ENCODE assay signal across 8 cellular contexts in the genomic region with DNA sequence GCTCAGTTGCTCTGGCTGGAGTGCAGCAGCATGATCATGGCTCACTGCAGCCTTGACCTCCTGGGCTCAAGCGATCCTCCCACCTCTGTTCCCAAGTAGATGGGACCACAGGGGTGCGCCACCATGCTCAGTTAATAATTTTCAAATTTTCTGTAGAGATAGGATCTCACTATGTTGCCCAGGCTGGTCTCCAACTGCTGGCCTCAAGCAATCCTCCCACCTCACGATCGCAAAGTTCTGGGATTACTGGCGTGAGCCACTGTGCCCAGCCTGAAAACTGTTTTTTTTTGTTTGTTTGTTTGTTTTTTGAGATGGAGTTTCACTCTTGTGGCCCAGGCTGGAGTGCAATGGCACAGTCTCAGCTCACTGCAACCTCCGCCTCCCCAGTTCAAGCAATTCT. TPM values are rescaled to one million over a fixed set of nuclear protein-coding genes. Genes with fewer than 3 reads are reported as not detected.
DNase-seq lines count a peak whose midpoint lies in the region; ATAC-seq, FAIRE-seq and TF ChIP-seq lines count a peak whose summit lies in the region.
"Not testable (repeated sequence)": the region's sequence is repeated elsewhere in the genome, so short reads cannot be mapped to it uniquely, and the experiment has no call there.

No MANE protein-coding gene starts in this region.

- H3K27ac Mint-ChIP-seq in T-helper 17 cell (peak overlapping the region; percentile 29), endodermal cell (peak overlapping the region; percentile 15)
- H3K27ac Mint-ChIP-seq in WTC11; activated CD4-positive, alpha-beta T cell treated with anti-CD3 and anti-CD28 coated beads, Interleukin-2, amount 10 ng/mL, durations not matched to agents 24 days and 14 days: not testable (repeated sequence)
- peak overlapping the region; percentile 5 for H3K27ac Mint-ChIP-seq in activated naive CD4-positive, alpha-beta T cell treated with anti-CD3 and anti-CD28 coated beads, Interleukin-2, amount 50 U/mL, for 24 hours

- not testable (repeated sequence) for H3K4me2 ChIP-seq in HepG2 (ENCODE audit: low read depth, low read length)

- not testable (repeated sequence) for TF ChIP-seq POLR2A in HepG2 (IDR thresholded peaks at IDR 0.05; ENCODE audit: insufficient read depth in 1 of 2, low read depth in 2 of 2, low read length in 2 of 2)

- not testable (repeated sequence) for H3K4me3 Mint-ChIP-seq in T-helper 17 cell; WTC11; activated CD4-positive, alpha-beta T cell treated with anti-CD3 and anti-CD28 coated beads, Interleukin-2, amount 10 ng/mL, durations not matched to agents 24 days and 14 days; activated naive CD4-positive, alpha-beta T cell treated with anti-CD3 and anti-CD28 coated beads, Interleukin-2, amount 50 U/mL, for 24 hours; endodermal cell

- in situ Hi-C loops in HepG2 (cut with HindIII; ENCODE audit: extremely low pct_ligation_motif_present, low pct_unique_long_range_greater_than_20kb): loop anchor here (5.0 to 25.0 kb wide), 2 partner anchors 128 to 343 kb away; a partner anchor contains a TSS

- not testable (repeated sequence) for DNase-seq in T-helper 17 cell; WTC11 (ENCODE audit: low spot score); endodermal cell; HepG2 (ENCODE audit: low spot score)
- DNase-seq in activated CD4-positive, alpha-beta T cell treated with anti-CD3 and anti-CD28 coated beads, Interleukin-2, amount 10 ng/mL, durations not matched to agents 24 days and 14 days: peak; percentile 48
- DNase-seq in islet precursor cell: peak; percentile 30

- not testable (repeated sequence) for TF ChIP-seq EP300 in HepG2 (IDR thresholded peaks at IDR 0.05; ENCODE audit: low read depth in 2 of 2, low read length in 2 of 2); HepG2 (CRISPR knock-in tag; IDR thresholded peaks at IDR 0.05; ENCODE audit: borderline replicate concordance)

- not testable (repeated sequence) for H3K9me3 Mint-ChIP-seq in WTC11; activated CD4-positive, alpha-beta T cell treated with anti-CD3 and anti-CD28 coated beads, Interleukin-2, amount 10 ng/mL, durations not matched to agents 24 days and 14 days; activated naive CD4-positive, alpha-beta T cell treated with anti-CD3 and anti-CD28 coated beads, Interleukin-2, amount 50 U/mL, for 24 hours; endodermal cell

- 94% methylated on average over 4 to 6 of the region's 6 CpGs for WGBS in endodermal cell (ENCODE audit: insufficient coverage in 1 of 2, insufficient read length in 1 of 2), 2 experiments
- WGBS in HepG2 (ENCODE audit: low lambda C conversion rate): 88% methylated on average over 5 of the region's 6 CpGs

- peaks cover 23% of the 10 kb centered on the region for H3K79me2 ChIP-seq in HepG2 (ENCODE audit: insufficient read depth, low read length)

- not testable (repeated sequence) for H3K27me3 ChIP-seq in endodermal cell (ENCODE audit: control insufficient read depth, insufficient read depth, low read length, poor library complexity, severe bottlenecking); HepG2 (ENCODE audit: control insufficient read depth in 1 of 2, insufficient read depth in 2 of 2, low read length in 2 of 2)

- H3K27ac ChIP-seq in HEK293 (ENCODE audit: extremely low read depth, low read depth, low read length); endodermal cell (ENCODE audit: low read depth, low read length); HepG2 (ENCODE audit: extremely low read length, insufficient read depth, low read length): not testable (repeated sequence)

- ATAC-seq in T-helper 17 cell, WTC11, HepG2: not testable (repeated sequence)

- not testable (repeated sequence) for TF ChIP-seq CTCF in HEK293 (tag by site-specific recombination; IDR thresholded peaks at IDR 0.05); WTC11 (IDR thresholded peaks at IDR 0.05); endodermal cell (conservative IDR thresholded peaks at IDR 0.05); HepG2 (CRISPR knock-in tag; IDR thresholded peaks at IDR 0.05)

- H2AFZ ChIP-seq in HepG2 (ENCODE audit: low read length): not testable (repeated sequence)

- intact Hi-C loops in activated CD4-positive, alpha-beta T cell treated with anti-CD3 and anti-CD28 coated beads, Interleukin-2, amount 10 ng/mL, durations not matched to agents 24 days and 14 days (cut with micrococcal nuclease); HepG2 (cut with micrococcal nuclease; ENCODE audit: unreplicated experiment): not testable (repeated sequence)

- H3K9ac ChIP-seq in endodermal cell (ENCODE audit: extremely low read depth, low read length, poor library complexity, severe bottlenecking); HepG2 (ENCODE audit: insufficient read depth, low read depth, low read length): not testable (repeated sequence)

- H3K4me3 ChIP-seq in HEK293 (ENCODE audit: low read depth, low read length); endodermal cell (ENCODE audit: low read length); HepG2 (replicated peaks in 1 of 3; ENCODE audit: insufficient read depth in 1 of 3, low read depth in 2 of 3, low read length in 3 of 3): not testable (repeated sequence)

- H3K4me1 Mint-ChIP-seq in T-helper 17 cell: peaks cover 37% of the 10 kb centered on the region
- not testable (repeated sequence) for H3K4me1 Mint-ChIP-seq in WTC11; activated CD4-positive, alpha-beta T cell treated with anti-CD3 and anti-CD28 coated beads, Interleukin-2, amount 10 ng/mL, durations not matched to agents 24 days and 14 days; endodermal cell
- peaks cover 23% of the 10 kb centered on the region for H3K4me1 Mint-ChIP-seq in activated naive CD4-positive, alpha-beta T cell treated with anti-CD3 and anti-CD28 coated beads, Interleukin-2, amount 50 U/mL, for 24 hours

- H4K20me1 ChIP-seq in HepG2 (ENCODE audit: insufficient read depth, low read length): not testable (repeated sequence)

- H3K27me3 Mint-ChIP-seq in T-helper 17 cell; WTC11 (ENCODE audit: low read depth); activated CD4-positive, alpha-beta T cell treated with anti-CD3 and anti-CD28 coated beads, Interleukin-2, amount 10 ng/mL, durations not matched to agents 24 days and 14 days; activated naive CD4-positive, alpha-beta T cell treated with anti-CD3 and anti-CD28 coated beads, Interleukin-2, amount 50 U/mL, for 24 hours; endodermal cell (ENCODE audit: insufficient read depth): not testable (repeated sequence)

- H3K36me3 Mint-ChIP-seq in T-helper 17 cell (ENCODE audit: low read depth); WTC11; activated naive CD4-positive, alpha-beta T cell treated with anti-CD3 and anti-CD28 coated beads, Interleukin-2, amount 50 U/mL, for 24 hours; endodermal cell (ENCODE audit: low read depth): not testable (repeated sequence)
- peaks cover 23% of the 10 kb centered on the region for H3K36me3 Mint-ChIP-seq in activated CD4-positive, alpha-beta T cell treated with anti-CD3 and anti-CD28 coated beads, Interleukin-2, amount 10 ng/mL, durations not matched to agents 24 days and 14 days (ENCODE audit: low read depth)

- CTCF ChIA-PET in HEK293 (lab: Yijun Ruan, JAX): interaction anchor here (1.6 kb wide), 1 partner anchor 132 kb away, joined by 5 read pairs; no protein-coding TSS in a partner anchor
- CTCF ChIA-PET in WTC11 (lab: Charles Lee); HepG2 (lab: Yijun Ruan, JAX; ENCODE audit: low intra/inter-chr PET ratio, low total read pairs): not testable (repeated sequence)

- not testable (repeated sequence) for H3K9me3 ChIP-seq in HEK293 (ENCODE audit: control insufficient read depth, insufficient read depth, low read depth, low read length); T-helper 17 cell (ENCODE audit: control insufficient read depth, low read length, poor library complexity, severe bottlenecking); endodermal cell (ENCODE audit: control insufficient read depth, low read length); HepG2 (ENCODE audit: low read length)

- H3K4me1 ChIP-seq in HEK293 (ENCODE audit: control insufficient read depth, insufficient read depth, low read length); endodermal cell (ENCODE audit: control insufficient read depth, insufficient read depth, low read length): not testable (repeated sequence)
- peaks cover 50% of the 10 kb centered on the region for H3K4me1 ChIP-seq in HepG2 (ENCODE audit: insufficient read depth, low read length)

- not testable (repeated sequence) for TF ChIP-seq RAD21 in HepG2 (CRISPR knock-in tag; IDR thresholded peaks at IDR 0.05)

- POLR2A ChIA-PET in HEK293 (lab: Yijun Ruan, JAX); WTC11 (lab: Charles Lee); HepG2 (lab: Yijun Ruan, JAX): not testable (repeated sequence)

- not testable (repeated sequence) for BruUV-seq in HepG2 (replicated peaks; lab: Mats Ljungman, UMichigan)

- H3K36me3 ChIP-seq in HEK293 (ENCODE audit: control insufficient read depth in 2 of 2, insufficient read depth in 1 of 2, low read length in 2 of 2); endodermal cell (ENCODE audit: control insufficient read depth, insufficient read depth, low read length); HepG2 (replicated peaks in 1 of 2; ENCODE audit: control insufficient read depth in 1 of 2, insufficient read depth in 2 of 2, low read length in 2 of 2): not testable (repeated sequence)

- FAIRE-seq in HepG2 (lab: Jason Lieb, UNC): not testable (repeated sequence)

RNA-seq across cellular contexts. Expression of a gene that starts 17.1 kb away (rescaled TPM):
- total RNA-seq in T-helper 17 cell (10 to 100 TPM; 29.8 to 37.3 TPM), WTC11 (2021) (48.2 to 60.2 TPM (median 58.2 TPM) in 3 replicates), endodermal cell (10 to 100 TPM; 66.9 to 67.9 TPM), HepG2 (2016; rRNA removed; fragmentation: Illumina TruSeq; extraction: Trizol) (33.0 and 67.1 TPM in 2 replicates)
- 47.4 and 51.4 TPM in 2 replicates for total RNA-seq in activated CD4-positive, alpha-beta T cell treated with anti-CD3 and anti-CD28 coated beads, Interleukin-2, amount 10 ng/mL, durations not matched to agents 24 days and 14 days
- 39.6 TPM for polyA plus RNA-seq in endodermal cell (2013, experiment 1 of 2)
- polyA plus RNA-seq in endodermal cell (2013, experiment 2 of 2): 42.1 TPM
- total RNA-seq in HepG2 (2016; cell fraction: cytosol; rRNA removed; fragmentation: Illumina TruSeq; extraction: Trizol; ENCODE audit: low read depth): 7.8 and 8.7 TPM in 2 replicates
- total RNA-seq in HepG2 (2016; cell fraction: insoluble cytoplasmic fraction; rRNA removed; fragmentation: Illumina TruSeq; extraction: Trizol): 35.9 and 65.9 TPM in 2 replicates
- 12.8 and 15.8 TPM in 2 replicates for total RNA-seq in HepG2 (2016; cell fraction: membrane; rRNA removed; fragmentation: Illumina TruSeq; extraction: Trizol)
- total RNA-seq in HepG2 (2016; cell fraction: nucleus; rRNA removed; fragmentation: Illumina TruSeq; extraction: Trizol): 56.9 and 66.9 TPM in 2 replicates
- 113 and 128 TPM in 2 replicates for polyA plus RNA-seq in HepG2 (2011; rRNA removed)
- 84.8 and 112 TPM in 2 replicates for polyA plus RNA-seq in HepG2 (2011; cell fraction: cytosol; rRNA removed)
- 44.6 and 56.4 TPM in 2 replicates for polyA plus RNA-seq in HepG2 (2011; cell fraction: nucleus; rRNA removed)
- 68.1 and 93.6 TPM in 2 replicates for polyA plus RNA-seq in HepG2 (2012)
- polyA plus RNA-seq in HepG2 (2016; cell fraction: cytosol; fragmentation: Illumina TruSeq; extraction: Trizol; ENCODE audit: low read depth): 5.5 and 5.9 TPM in 2 replicates
- polyA plus RNA-seq in HepG2 (2016; cell fraction: insoluble cytoplasmic fraction; fragmentation: Illumina TruSeq; extraction: Trizol; ENCODE audit: low read depth): 29.1 and 32.5 TPM in 2 replicates
- polyA plus RNA-seq in HepG2 (2016; cell fraction: membrane; fragmentation: Illumina TruSeq; extraction: Trizol; ENCODE audit: low read depth): 10.1 and 10.8 TPM in 2 replicates
- 67.7 and 72.3 TPM in 2 replicates for polyA plus RNA-seq in HepG2 (2016; cell fraction: nucleus; fragmentation: Illumina TruSeq; extraction: Trizol; ENCODE audit: insufficient read depth, low read depth)
- polyA minus RNA-seq in HepG2 (2011; rRNA and poly(A)+ RNA removed; ENCODE audit: low replicate concordance): 68.3 and 118 TPM in 2 replicates
- polyA minus RNA-seq in HepG2 (2011; cell fraction: cytosol; rRNA and poly(A)+ RNA removed): 52.8 and 100 TPM in 2 replicates
- 33.3 and 50.8 TPM in 2 replicates for polyA minus RNA-seq in HepG2 (2011; cell fraction: nucleus; rRNA and poly(A)+ RNA removed)

RNA-seq across cellular contexts. Expression of a gene that starts 17.1 kb away (rescaled TPM):
- total RNA-seq in T-helper 17 cell (10 to 100 TPM; 13.6 to 15.0 TPM), WTC11 (2021) (6.7 to 7.4 TPM (median 6.8 TPM) in 3 replicates), endodermal cell (1 to 10 TPM; 5.2 to 8.4 TPM), HepG2 (2016; rRNA removed; fragmentation: Illumina TruSeq; extraction: Trizol) (4.4 and 5.7 TPM in 2 replicates)
- 14.0 and 15.5 TPM in 2 replicates for total RNA-seq in activated CD4-positive, alpha-beta T cell treated with anti-CD3 and anti-CD28 coated beads, Interleukin-2, amount 10 ng/mL, durations not matched to agents 24 days and 14 days
- 1.1 TPM for polyA plus RNA-seq in endodermal cell (2013, experiment 1 of 2)
- 1.4 TPM for polyA plus RNA-seq in endodermal cell (2013, experiment 2 of 2)
- total RNA-seq in HepG2 (2016; cell fraction: cytosol; rRNA removed; fragmentation: Illumina TruSeq; extraction: Trizol; ENCODE audit: low read depth): 0.26 and 0.40 TPM in 2 replicates
- 4.5 and 5.9 TPM in 2 replicates for total RNA-seq in HepG2 (2016; cell fraction: insoluble cytoplasmic fraction; rRNA removed; fragmentation: Illumina TruSeq; extraction: Trizol)
- total RNA-seq in HepG2 (2016; cell fraction: membrane; rRNA removed; fragmentation: Illumina TruSeq; extraction: Trizol): 1.4 and 1.6 TPM in 2 replicates
- 11.1 and 12.5 TPM in 2 replicates for total RNA-seq in HepG2 (2016; cell fraction: nucleus; rRNA removed; fragmentation: Illumina TruSeq; extraction: Trizol)
- 1.8 and 1.9 TPM in 2 replicates for polyA plus RNA-seq in HepG2 (2011; rRNA removed)
- polyA plus RNA-seq in HepG2 (2011; cell fraction: cytosol; rRNA removed): 1.6 and 1.8 TPM in 2 replicates
- polyA plus RNA-seq in HepG2 (2011; cell fraction: nucleus; rRNA removed): 5.0 and 5.7 TPM in 2 replicates
- 0.65 and 0.80 TPM in 2 replicates for polyA plus RNA-seq in HepG2 (2012)
- 0.08 and 0.10 TPM in 2 replicates for polyA plus RNA-seq in HepG2 (2016; cell fraction: cytosol; fragmentation: Illumina TruSeq; extraction: Trizol; ENCODE audit: low read depth)
- polyA plus RNA-seq in HepG2 (2016; cell fraction: insoluble cytoplasmic fraction; fragmentation: Illumina TruSeq; extraction: Trizol; ENCODE audit: low read depth): 0.82 and 0.84 TPM in 2 replicates
- polyA plus RNA-seq in HepG2 (2016; cell fraction: membrane; fragmentation: Illumina TruSeq; extraction: Trizol; ENCODE audit: low read depth): 0.21 and 0.29 TPM in 2 replicates
- 1.8 and 2.0 TPM in 2 replicates for polyA plus RNA-seq in HepG2 (2016; cell fraction: nucleus; fragmentation: Illumina TruSeq; extraction: Trizol; ENCODE audit: insufficient read depth, low read depth)
- 22.3 and 28.3 TPM in 2 replicates for polyA minus RNA-seq in HepG2 (2011; rRNA and poly(A)+ RNA removed; ENCODE audit: low replicate concordance)
- polyA minus RNA-seq in HepG2 (2011; cell fraction: cytosol; rRNA and poly(A)+ RNA removed): 6.1 and 6.3 TPM in 2 replicates
- polyA minus RNA-seq in HepG2 (2011; cell fraction: nucleus; rRNA and poly(A)+ RNA removed): 14.9 and 19.1 TPM in 2 replicates

RNA-seq across cellular contexts. Expression of a gene that starts 34.0 kb away (rescaled TPM):
- total RNA-seq in T-helper 17 cell: 10 to 100 TPM; 57.3 to 62.8 TPM
- total RNA-seq in WTC11 (2021): 156 to 197 TPM (median 196 TPM) in 3 replicates
- 33.1 and 34.2 TPM in 2 replicates for total RNA-seq in activated CD4-positive, alpha-beta T cell treated with anti-CD3 and anti-CD28 coated beads, Interleukin-2, amount 10 ng/mL, durations not matched to agents 24 days and 14 days
- total RNA-seq in endodermal cell: 100 to 1,000 TPM; 164 to 166 TPM
- 109 TPM for polyA plus RNA-seq in endodermal cell (2013, experiment 1 of 2)
- polyA plus RNA-seq in endodermal cell (2013, experiment 2 of 2): 107 TPM
- 46.1 and 54.2 TPM in 2 replicates for total RNA-seq in HepG2 (2016; rRNA removed; fragmentation: Illumina TruSeq; extraction: Trizol)
- total RNA-seq in HepG2 (2016; cell fraction: cytosol; rRNA removed; fragmentation: Illumina TruSeq; extraction: Trizol; ENCODE audit: low read depth): 26.6 and 28.3 TPM in 2 replicates
- 34.2 and 54.9 TPM in 2 replicates for total RNA-seq in HepG2 (2016; cell fraction: insoluble cytoplasmic fraction; rRNA removed; fragmentation: Illumina TruSeq; extraction: Trizol)
- total RNA-seq in HepG2 (2016; cell fraction: membrane; rRNA removed; fragmentation: Illumina TruSeq; extraction: Trizol): 85.6 and 91.0 TPM in 2 replicates
- total RNA-seq in HepG2 (2016; cell fraction: nucleus; rRNA removed; fragmentation: Illumina TruSeq; extraction: Trizol): 39.9 and 50.8 TPM in 2 replicates
- polyA plus RNA-seq in HepG2 (2011; rRNA removed): 86.2 and 119 TPM in 2 replicates
- polyA plus RNA-seq in HepG2 (2011; cell fraction: cytosol; rRNA removed): 84.4 and 95.4 TPM in 2 replicates
- 22.0 and 27.3 TPM in 2 replicates for polyA plus RNA-seq in HepG2 (2011; cell fraction: nucleus; rRNA removed)
- 67.7 and 77.4 TPM in 2 replicates for polyA plus RNA-seq in HepG2 (2012)
- 56.8 and 61.8 TPM in 2 replicates for polyA plus RNA-seq in HepG2 (2016; cell fraction: cytosol; fragmentation: Illumina TruSeq; extraction: Trizol; ENCODE audit: low read depth)
- polyA plus RNA-seq in HepG2 (2016; cell fraction: insoluble cytoplasmic fraction; fragmentation: Illumina TruSeq; extraction: Trizol; ENCODE audit: low read depth): 67.1 and 72.0 TPM in 2 replicates
- polyA plus RNA-seq in HepG2 (2016; cell fraction: membrane; fragmentation: Illumina TruSeq; extraction: Trizol; ENCODE audit: low read depth): 112 and 133 TPM in 2 replicates
- 93.0 and 101 TPM in 2 replicates for polyA plus RNA-seq in HepG2 (2016; cell fraction: nucleus; fragmentation: Illumina TruSeq; extraction: Trizol; ENCODE audit: insufficient read depth, low read depth)
- polyA minus RNA-seq in HepG2 (2011; rRNA and poly(A)+ RNA removed; ENCODE audit: low replicate concordance): 51.0 and 179 TPM in 2 replicates
- 49.0 and 49.8 TPM in 2 replicates for polyA minus RNA-seq in HepG2 (2011; cell fraction: cytosol; rRNA and poly(A)+ RNA removed)
- polyA minus RNA-seq in HepG2 (2011; cell fraction: nucleus; rRNA and poly(A)+ RNA removed): 10.0 and 11.6 TPM in 2 replicates
